23 cellular contexts compared by ENCODE assay signal in genomic region chr12:47900101-47900479, GRCh38. TPM values are rescaled to one million over a fixed set of nuclear protein-coding genes. Genes with fewer than 3 reads are reported as not detected.
A peak's percentile ranks its signal among the peaks of the same experiment; 100 is the strongest.
DNase-seq lines count a peak whose midpoint lies in the region; ATAC-seq and TF ChIP-seq lines count a peak whose summit lies in the region.
"Had no signal": no experiment of that assay in that cellular context is flagged by ENCODE, and none has a peak within 500 bp of the region (broad histone marks: within the 10 kb centered on the region; RNA-seq: fewer than 3 reads in every experiment).

No MANE protein-coding gene starts in this region.

- H3K36me3 Mint-ChIP-seq in MCF 10A (ENCODE audit: insufficient read depth, unreplicated experiment) (peaks cover 4% of the 10 kb centered on the region), T-cell (no peaks in the 10 kb centered on the region)
- H3K36me3 Mint-ChIP-seq: immature natural killer cell; mesothelial cell of epicardium; natural killer cell treated with Interleukin-12 subunit alpha and Interleukin-12 subunit beta and Interleukin-15 and Interleukin-18, amount 100 ng/mL, for 72 hours had no signal

- ATAC-seq in upper lobe of left lung (ENCODE audit: low FRiP score in 2 of 2) (no peak), HG03175 (IDR thresholded peaks at IDR 0.05; ENCODE audit: unreplicated experiment) (no peak), T-cell (replicated peaks in 1 of 4) (no peak)
- ATAC-seq: gastroesophageal sphincter; natural killer cell treated with Interleukin-12 subunit alpha and Interleukin-12 subunit beta and Interleukin-15 and Interleukin-18, amount 100 ng/mL, for 72 hours had no signal

- H3K27me3 Mint-ChIP-seq in MCF 10A (ENCODE audit: insufficient read depth, unreplicated experiment) (no peaks in the 10 kb centered on the region), T-cell (peaks cover 0 to 4% of the 10 kb centered on the region in 2 donors)
- H3K27me3 Mint-ChIP-seq: activated CD4-positive, alpha-beta T cell treated with anti-CD3 and anti-CD28 coated beads, Interleukin-2, amount 10 ng/mL, durations not matched to agents 7 days and 5 days had no signal

- H3K9me3 ChIP-seq in breast epithelium (no peaks in the 10 kb centered on the region), mammary epithelial cell (replicated peaks; ENCODE audit: insufficient read depth, low read length) (no peaks in the 10 kb centered on the region), mucosa of rectum (ENCODE audit: control insufficient read depth in 2 of 2, low read length in 2 of 2) (no peaks in the 10 kb centered on the region), upper lobe of left lung (no peaks in the 10 kb centered on the region)
- H3K9me3 ChIP-seq: gastroesophageal sphincter had no signal

- H3K27me3 ChIP-seq in breast epithelium (no peaks in the 10 kb centered on the region), mammary epithelial cell (ENCODE audit: insufficient read depth, low read length) (no peaks in the 10 kb centered on the region), mucosa of rectum (ENCODE audit: control insufficient read depth in 2 of 2, insufficient read depth in 2 of 2, low read length in 2 of 2) (peaks cover 2 to 3% of the 10 kb centered on the region in 2 donors), upper lobe of left lung (no peaks in the 10 kb centered on the region)

- H2AFZ ChIP-seq in mammary epithelial cell (ENCODE audit: low read depth, low read length) = no peak overlapping the region

- peaks cover 4 to 32% of the 10 kb centered on the region in 2 donors for H3K4me1 ChIP-seq in breast epithelium
- peaks cover 74% of the 10 kb centered on the region for H3K4me1 ChIP-seq in mammary epithelial cell (ENCODE audit: insufficient read depth, low read length)
- peaks cover 77 to 86% of the 10 kb centered on the region in 2 donors for H3K4me1 ChIP-seq in mucosa of rectum (ENCODE audit: control insufficient read depth in 2 of 2, insufficient read depth in 2 of 2, low read length in 2 of 2)
- peaks cover 26 to 69% (median 54%) of the 10 kb centered on the region in 4 donors for H3K4me1 ChIP-seq in upper lobe of left lung

- TF ChIP-seq POLR2A in breast epithelium (IDR thresholded peaks at IDR 0.05) = no peak
- no peak for TF ChIP-seq POLR2A in upper lobe of left lung (IDR thresholded peaks at IDR 0.05)

- peak overlapping the region; percentile 15 for H3K4me2 ChIP-seq in mammary epithelial cell (ENCODE audit: insufficient read depth, low read depth, low read length)

- dilution Hi-C loops in mammary epithelial cell (cut with HindIII; ENCODE audit: low sequenced_read_pairs) = no loop called here

- POLR2A ChIA-PET in MCF 10A (lab: Yijun Ruan, JAX) (interaction anchor here (0.7 to 1.5 kb wide), 7 partner anchors 9 to 50 kb away, joined by 3 to 6 read pairs (median 4); no protein-coding TSS in a partner anchor), T-cell (lab: Charles Lee) (no interaction called here)

- H3K4me3 Mint-ChIP-seq in MCF 10A (ENCODE audit: unreplicated experiment) (no peak overlapping the region), T-cell (no peak overlapping the region)
- H3K4me3 Mint-ChIP-seq: activated CD4-positive, alpha-beta T cell treated with anti-CD3 and anti-CD28 coated beads, Interleukin-2, amount 10 ng/mL, durations not matched to agents 7 days and 5 days; mesothelial cell of epicardium had no signal

- no peaks in the 10 kb centered on the region for H3K36me3 ChIP-seq in breast epithelium
- peaks cover 9% of the 10 kb centered on the region for H3K36me3 ChIP-seq in mammary epithelial cell (ENCODE audit: insufficient read depth, low read length)
- H3K36me3 ChIP-seq in mucosa of rectum (ENCODE audit: control insufficient read depth in 2 of 2, insufficient read depth in 2 of 2, low read length in 2 of 2) = peaks cover 4 to 16% of the 10 kb centered on the region in 2 donors
- H3K36me3 ChIP-seq in upper lobe of left lung = no peaks in the 10 kb centered on the region
- H3K36me3 ChIP-seq: cardiac muscle cell, gastroesophageal sphincter, WERI-Rb-1 had no signal

- DNase-seq in breast epithelium (ENCODE audit: low spot score in 2 of 2) (no peak), MCF 10A (ENCODE audit: unreplicated experiment) (no peak), mammary epithelial cell (no peak), upper lobe of left lung (no peak), T-cell (no peak), cerebellar cortex (ENCODE audit: low spot score) (no peak)
- DNase-seq: activated CD4-positive, alpha-beta T cell treated with anti-CD3 and anti-CD28 coated beads, Interleukin-2, amount 10 ng/mL, durations not matched to agents 7 days and 5 days; activated naive CD4-positive, alpha-beta T cell treated with anti-CD3 and anti-CD28 coated beads, Interleukin-2, amount 50 U/mL, for 16 hours; activated T-cell treated with anti-CD3 and anti-CD28 coated beads, Interleukin-2, amount 50 U/mL, for 48 hours; hippocampal formation; immature natural killer cell; NCI-H2081 treated with DMSO at 0.1 percent for 48 hours; NCI-H345; NCI-H748 treated with DMSO at 0.1 percent for 48 hours; retina had no signal

- WGBS in mammary epithelial cell (ENCODE audit: low coverage, missing lambda C conversion rate) = 6% methylated on average over 2 of the region's 2 CpGs
- 41% methylated on average over 2 of the region's 2 CpGs; no CpG with 5 or more reads in 1 of the 2 donors for WGBS in upper lobe of left lung, 2 donors

- H3K9ac ChIP-seq in mammary epithelial cell (ENCODE audit: insufficient read depth, low read length) (no peak overlapping the region), mucosa of rectum (ENCODE audit: low read depth in 1 of 2, low read length in 2 of 2) (peak overlapping the region; percentile 36 to 83)

- H3K79me2 ChIP-seq in mammary epithelial cell (ENCODE audit: insufficient read depth, low read length) = peaks cover 96% of the 10 kb centered on the region

- no peaks in the 10 kb centered on the region for H4K20me1 ChIP-seq in mammary epithelial cell (ENCODE audit: insufficient read depth, low read length)

- H3K9me3 Mint-ChIP-seq in MCF 10A (ENCODE audit: unreplicated experiment) = no peaks in the 10 kb centered on the region
- H3K9me3 Mint-ChIP-seq in T-cell = no peaks in the 10 kb centered on the region
- H3K9me3 Mint-ChIP-seq: activated CD4-positive, alpha-beta T cell treated with anti-CD3 and anti-CD28 coated beads, Interleukin-2, amount 10 ng/mL, durations not matched to agents 7 days and 5 days; immature natural killer cell; mesothelial cell of epicardium; natural killer cell treated with Interleukin-12 subunit alpha and Interleukin-12 subunit beta and Interleukin-15 and Interleukin-18, amount 100 ng/mL, for 72 hours had no signal

- in situ Hi-C loops in mammary epithelial cell (cut with MboI; ENCODE audit: low sequenced_read_pairs in 2 of 2) = loop anchor here in 1 of 2 donors (5.0 kb wide), 1 partner anchor 47 kb away; no protein-coding TSS in a partner anchor

- H3K27ac ChIP-seq in breast epithelium (peak overlapping the region; percentile 76 to 84), mammary epithelial cell (ENCODE audit: insufficient read depth, low read depth, low read length) (no peak overlapping the region), mucosa of rectum (ENCODE audit: low read depth in 2 of 2, low read length in 2 of 2) (peak overlapping the region; percentile 91 to 96), upper lobe of left lung (peak overlapping the region; percentile 32 to 69 (median 68))
- H3K27ac ChIP-seq: cardiac muscle cell, gastroesophageal sphincter, SK-N-MC, WERI-Rb-1 had no signal

- no peak for TF ChIP-seq EP300 in upper lobe of left lung (IDR thresholded peaks at IDR 0.05)

- H3K4me3 ChIP-seq in breast epithelium (peak overlapping the region in 2 of 3 donors; percentile 60 to 76), mammary epithelial cell (replicated peaks in 1 of 3; ENCODE audit: insufficient read depth in 1 of 3, low read depth in 2 of 3, low read length in 3 of 3) (no peak overlapping the region), mucosa of rectum (ENCODE audit: low read length in 2 of 2) (peak overlapping the region in 1 of 2 donors; percentile 90), upper lobe of left lung (no peak overlapping the region)
- H3K4me3 ChIP-seq: cardiac muscle cell, gastroesophageal sphincter, SK-N-MC had no signal

- no peak overlapping the region for H3K27ac Mint-ChIP-seq in MCF 10A (ENCODE audit: low read depth, unreplicated experiment)
- no peak overlapping the region for H3K27ac Mint-ChIP-seq in T-cell
- H3K27ac Mint-ChIP-seq: activated CD4-positive, alpha-beta T cell treated with anti-CD3 and anti-CD28 coated beads, Interleukin-2, amount 10 ng/mL, durations not matched to agents 7 days and 5 days; mesothelial cell of epicardium; natural killer cell treated with Interleukin-12 subunit alpha and Interleukin-12 subunit beta and Interleukin-15 and Interleukin-18, amount 100 ng/mL, for 72 hours had no signal

- no peak for TF ChIP-seq CTCF in breast epithelium (IDR thresholded peaks at IDR 0.05)
- TF ChIP-seq CTCF in MCF 10A (IDR thresholded peaks at IDR 0.05; ENCODE audit: unreplicated experiment) = no peak
- no peak for TF ChIP-seq CTCF in mammary epithelial cell (conservative IDR thresholded peaks at IDR 0.05 in 1 of 2, IDR thresholded peaks at IDR 0.05 in 1 of 2; ENCODE audit: extremely low read depth in 1 of 2, insufficient read depth in 1 of 2, low read depth in 1 of 2, low read length in 2 of 2)
- TF ChIP-seq CTCF in upper lobe of left lung (IDR thresholded peaks at IDR 0.05) = no peak

- BruUV-seq in MCF 10A (replicated peaks; lab: Mats Ljungman, UMichigan) (no TSS peak), mammary epithelial cell (replicated peaks; lab: Mats Ljungman, UMichigan) (no TSS peak)

- CTCF ChIA-PET in MCF 10A (lab: Yijun Ruan, JAX) = interaction anchor here (0.6 to 6.4 kb wide), 17 partner anchors 9 to 721 kb away, joined by 3 to 50 read pairs (median 5); partner anchors contain the start of genes PFKM and TMEM106C
- CTCF ChIA-PET in mammary epithelial cell (lab: Charles Lee; ENCODE audit: low non-redundant PET) = no interaction called here
- CTCF ChIA-PET in T-cell (lab: Charles Lee) = no interaction called here

- H3K4me1 Mint-ChIP-seq in MCF 10A (ENCODE audit: insufficient read depth, unreplicated experiment) (peaks cover 57% of the 10 kb centered on the region), T-cell (peaks cover 49 to 70% (median 68%) of the 10 kb centered on the region in 3 donors)

- intact Hi-C loops in breast epithelium (cut with DNase I; ENCODE audit: low total_unique reads) (loop anchor here (10.0 kb wide), 1 partner anchor 55 kb away; no protein-coding TSS in a partner anchor), MCF 10A (cut with micrococcal nuclease) (loop anchor here (5.0 to 10.0 kb wide), 2 partner anchors 38 to 175 kb away; no protein-coding TSS in a partner anchor), mammary epithelial cell (cut with micrococcal nuclease) (loop anchor here (5.0 kb wide), 1 partner anchor 183 kb away; no protein-coding TSS in a partner anchor)

RNA-seq across cellular contexts. Expression of gene VDR, which starts 4.7 kb away (rescaled TPM):
- total RNA-seq in breast epithelium (10 to 100 TPM in 2 of 3 donors, 1 to 10 TPM in 1; 1.6 to 41.7 (median 16.1) TPM), MCF 10A (2022) (22.3 and 23.4 TPM in 2 replicates), mammary epithelial cell (10 to 100 TPM; 71.8 to 89.5 TPM), upper lobe of left lung (10 to 100 TPM; 23.0 to 41.1 (median 27.5) TPM), T-cell (1 to 10 TPM in 3 of 5 donors, under 1 TPM in 2; 0.43 to 4.1 (median 3.2) TPM)
- 105 TPM for polyA plus RNA-seq in mammary epithelial cell
- 129 TPM for polyA minus RNA-seq in mammary epithelial cell
- total RNA-seq: cardiac muscle cell had no signal
- polyA plus RNA-seq: cardiac muscle cell had no signal

Comparison
In these comparisons a context has a peak if more than half of its experiments do, and no peak if none do; other contexts are left out.
1. H3K4me3 ChIP-seq: peak in breast epithelium (2 of 3); none in mammary epithelial cell (0 of 3) and upper lobe of left lung (0 of 4).